ENCODE assay signal across 14 cellular contexts in genomic region chr12:66273147-66273546, GRCh38. TPM values are rescaled to one million over a fixed set of nuclear protein-coding genes. Genes with fewer than 3 reads are reported as not detected.
A peak's percentile ranks its signal among the peaks of the same experiment; 100 is the strongest.
DNase-seq lines count a peak whose midpoint lies in the region; ATAC-seq and TF ChIP-seq lines count a peak whose summit lies in the region.
"Had no signal": no experiment of that assay in that cellular context is flagged by ENCODE, and none has a peak within 500 bp of the region (broad histone marks: within the 10 kb centered on the region; RNA-seq: fewer than 3 reads in every experiment).

No MANE protein-coding gene starts in this region.

- H3K4me1 ChIP-seq in HUES48 (ENCODE audit: control insufficient read depth, insufficient read depth, low read length) (peaks cover 16% of the 10 kb centered on the region), endodermal cell (ENCODE audit: control insufficient read depth, insufficient read depth, low read length) (peaks cover 4% of the 10 kb centered on the region)

- peaks cover 22% of the 10 kb centered on the region for H3K4me1 Mint-ChIP-seq in WTC11
- H3K4me1 Mint-ChIP-seq in endodermal cell: no peaks in the 10 kb centered on the region
- H3K4me1 Mint-ChIP-seq: IgD-negative memory B cell had no signal

- no peaks in the 10 kb centered on the region for H3K27me3 Mint-ChIP-seq in WTC11 (ENCODE audit: low read depth)
- H3K27me3 Mint-ChIP-seq in endodermal cell (ENCODE audit: insufficient read depth): no peaks in the 10 kb centered on the region

- H3K27ac Mint-ChIP-seq in WTC11: peak overlapping the region; percentile 97
- no peak overlapping the region for H3K27ac Mint-ChIP-seq in endodermal cell
- H3K27ac Mint-ChIP-seq: CD14-positive monocyte; CD8-positive, alpha-beta T cell; IgD-negative memory B cell had no signal

- H3K9me3 ChIP-seq in HUES48 (ENCODE audit: control insufficient read depth, insufficient read depth, low read length) (no peaks in the 10 kb centered on the region), endodermal cell (ENCODE audit: control insufficient read depth, low read length) (no peaks in the 10 kb centered on the region)

- H3K36me3 Mint-ChIP-seq in WTC11 (no peaks in the 10 kb centered on the region), endodermal cell (ENCODE audit: low read depth) (no peaks in the 10 kb centered on the region)
- H3K36me3 Mint-ChIP-seq: CD14-positive monocyte; CD8-positive, alpha-beta T cell had no signal

- H3K27ac ChIP-seq in HUES48 (ENCODE audit: low read depth, low read length) (peak overlapping the region; percentile 15), endodermal cell (ENCODE audit: low read depth, low read length) (no peak overlapping the region)

- 79% methylated on average over 1 of the region's 1 CpG; no CpG with 5 or more reads in 1 of the 2 experiments for WGBS in endodermal cell (ENCODE audit: insufficient coverage in 1 of 2, insufficient read length in 1 of 2), 2 experiments

- POLR2A ChIA-PET in WTC11 (lab: Charles Lee): no interaction called here

- H3K9me3 Mint-ChIP-seq in WTC11 (no peaks in the 10 kb centered on the region), endodermal cell (no peaks in the 10 kb centered on the region)
- H3K9me3 Mint-ChIP-seq: CD8-positive, alpha-beta T cell; IgD-negative memory B cell had no signal

- intact Hi-C loops in head of caudate nucleus (cut with DNase I): loop anchor here (10.0 kb wide), 1 partner anchor 132 kb away; no protein-coding TSS in a partner anchor

- peak; percentile 55 for ATAC-seq in WTC11
- ATAC-seq: CD8-positive, alpha-beta T cell had no signal

- no peaks in the 10 kb centered on the region for H3K36me3 ChIP-seq in HUES48 (ENCODE audit: control insufficient read depth, insufficient read depth, low read length)
- H3K36me3 ChIP-seq in endodermal cell (ENCODE audit: control insufficient read depth, insufficient read depth, low read length): no peaks in the 10 kb centered on the region

- no peaks in the 10 kb centered on the region for H3K27me3 ChIP-seq in HUES48 (ENCODE audit: control insufficient read depth, insufficient read depth, low read length)
- H3K27me3 ChIP-seq in endodermal cell (ENCODE audit: control insufficient read depth, insufficient read depth, low read length, poor library complexity, severe bottlenecking): no peaks in the 10 kb centered on the region

- no peak overlapping the region for H3K4me3 ChIP-seq in HUES48 (ENCODE audit: low read depth, low read length)
- no peak overlapping the region for H3K4me3 ChIP-seq in endodermal cell (ENCODE audit: low read length)

- CTCF ChIA-PET in WTC11 (lab: Charles Lee): interaction anchor here (0.9 kb wide), 1 partner anchor 128 kb away, joined by 4 read pairs; no protein-coding TSS in a partner anchor

- DNase-seq in WTC11 (ENCODE audit: low spot score) (no peak), endodermal cell (no peak), NCI-H1694 treated with DMSO at 0.1 percent for 48 hours (lab: John Stamatoyannopoulos, UW) (no peak), SK-N-DZ (ENCODE audit: low spot score) (no peak), mesenteric fat pad (ENCODE audit: low spot score) (no peak), head of caudate nucleus (no peak)
- DNase-seq: CD8-positive, alpha-beta T cell; COR-L47; DMS153; DMS79 treated with DMSO at 0.1 percent for 48 hours; GDM1 had no signal

- no peak for TF ChIP-seq CTCF in WTC11 (IDR thresholded peaks at IDR 0.05)
- peak; percentile 12 for TF ChIP-seq CTCF in endodermal cell (conservative IDR thresholded peaks at IDR 0.05)

- H3K9ac ChIP-seq in HUES48 (ENCODE audit: low read depth, low read length) (no peak overlapping the region), endodermal cell (ENCODE audit: extremely low read depth, low read length, poor library complexity, severe bottlenecking) (no peak overlapping the region)

- no peak overlapping the region for H3K4me3 Mint-ChIP-seq in WTC11
- no peak overlapping the region for H3K4me3 Mint-ChIP-seq in endodermal cell
- H3K4me3 Mint-ChIP-seq: CD14-positive monocyte; CD8-positive, alpha-beta T cell; IgD-negative memory B cell had no signal

TF ChIP-seq in WTC11, 78 proteins besides CTCF, POLR2A, EP300 and RAD21:
- TF ChIP-seq ZNF219 (CRISPR knock-in tag; IDR thresholded peaks at IDR 0.05; ENCODE audit: borderline replicate concordance) (no peak), FOXK1 (CRISPR knock-in tag; IDR thresholded peaks at IDR 0.05) (no peak), ZNF232 (CRISPR knock-in tag; IDR thresholded peaks at IDR 0.05) (no peak), OVOL2 (CRISPR knock-in tag; IDR thresholded peaks at IDR 0.05; ENCODE audit: borderline replicate concordance) (no peak), E2F1 (CRISPR knock-in tag; IDR thresholded peaks at IDR 0.05) (no peak), SMAD4 (CRISPR knock-in tag; IDR thresholded peaks at IDR 0.05) (no peak), MAX (CRISPR knock-in tag; IDR thresholded peaks at IDR 0.05) (no peak), CREB1 (CRISPR knock-in tag; IDR thresholded peaks at IDR 0.05) (no peak), IRF2 (CRISPR knock-in tag; IDR thresholded peaks at IDR 0.05; ENCODE audit: borderline replicate concordance, low read depth) (no peak), MLX (CRISPR knock-in tag; IDR thresholded peaks at IDR 0.05) (no peak), STAT6 (CRISPR knock-in tag; conservative IDR thresholded peaks at IDR 0.05; ENCODE audit: low read depth) (no peak), ZNF281 (CRISPR knock-in tag; IDR thresholded peaks at IDR 0.05) (no peak), ZNF263 (CRISPR knock-in tag; IDR thresholded peaks at IDR 0.05; ENCODE audit: low read depth) (no peak)

RNA-seq across cellular contexts. Expression of gene HELB, which starts 29.1 kb away (rescaled TPM):
- total RNA-seq in WTC11 (2021) (9.7 to 12.5 TPM (median 10.2 TPM) in 3 replicates), endodermal cell (10 to 100 TPM in 1 of 2 donors, 1 to 10 TPM in 1; 6.2 to 11.0 TPM), mesenteric fat pad (2.9 TPM)
- 2.5 TPM for polyA plus RNA-seq in endodermal cell (2013, experiment 1 of 2)
- polyA plus RNA-seq in endodermal cell (2013, experiment 2 of 2): 2.7 TPM
- 1.7 and 3.7 TPM in 2 replicates for polyA plus RNA-seq in SK-N-DZ (2014; cell fraction: cytosol; rRNA removed)
- polyA plus RNA-seq in SK-N-DZ (2014; cell fraction: nucleus; rRNA removed): 2.3 and 2.7 TPM in 2 replicates
